Comparison of ENCODE assay signal across 7 cellular contexts in the genomic region with DNA sequence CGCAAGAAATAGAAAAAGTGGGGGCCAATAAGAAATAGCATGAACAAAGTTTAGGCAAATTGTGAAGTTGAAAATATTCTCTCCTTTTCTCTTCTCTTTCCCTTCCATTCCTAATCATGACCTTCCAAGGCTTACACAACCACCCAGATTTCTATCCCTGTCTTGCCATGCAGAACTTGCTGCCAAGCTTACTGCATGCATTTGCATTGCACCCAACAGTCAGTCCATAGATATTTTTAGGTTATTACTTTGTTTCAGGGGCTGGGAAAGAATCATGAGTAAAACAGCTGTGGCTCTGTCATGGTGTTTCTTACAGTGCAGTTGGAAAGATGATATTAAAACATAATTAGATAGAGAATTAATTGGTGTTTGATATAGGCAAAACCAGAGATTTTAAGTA.
"Had no signal": no experiment of that assay in that cellular context is flagged by ENCODE, and none has a peak within 500 bp of the region (broad histone marks: within the 10 kb centered on the region; RNA-seq: fewer than 3 reads in every experiment).

No MANE protein-coding gene starts in this region.

- H2AFZ ChIP-seq: GM23338 had no signal

- H3K4me3 ChIP-seq: GM23338, HAP-1, K562 had no signal

- H3K36me3 ChIP-seq: HAP-1 had no signal

- ATAC-seq: GM23338, HCT116, K562 had no signal

- DNase-seq: HFFc6, IMR-90, KG1 had no signal

- H3K4me2 ChIP-seq: GM23338 had no signal

- H3K9me3 ChIP-seq: HAP-1 had no signal
